ENCODE assay signal across 8 cellular contexts in the genomic region with DNA sequence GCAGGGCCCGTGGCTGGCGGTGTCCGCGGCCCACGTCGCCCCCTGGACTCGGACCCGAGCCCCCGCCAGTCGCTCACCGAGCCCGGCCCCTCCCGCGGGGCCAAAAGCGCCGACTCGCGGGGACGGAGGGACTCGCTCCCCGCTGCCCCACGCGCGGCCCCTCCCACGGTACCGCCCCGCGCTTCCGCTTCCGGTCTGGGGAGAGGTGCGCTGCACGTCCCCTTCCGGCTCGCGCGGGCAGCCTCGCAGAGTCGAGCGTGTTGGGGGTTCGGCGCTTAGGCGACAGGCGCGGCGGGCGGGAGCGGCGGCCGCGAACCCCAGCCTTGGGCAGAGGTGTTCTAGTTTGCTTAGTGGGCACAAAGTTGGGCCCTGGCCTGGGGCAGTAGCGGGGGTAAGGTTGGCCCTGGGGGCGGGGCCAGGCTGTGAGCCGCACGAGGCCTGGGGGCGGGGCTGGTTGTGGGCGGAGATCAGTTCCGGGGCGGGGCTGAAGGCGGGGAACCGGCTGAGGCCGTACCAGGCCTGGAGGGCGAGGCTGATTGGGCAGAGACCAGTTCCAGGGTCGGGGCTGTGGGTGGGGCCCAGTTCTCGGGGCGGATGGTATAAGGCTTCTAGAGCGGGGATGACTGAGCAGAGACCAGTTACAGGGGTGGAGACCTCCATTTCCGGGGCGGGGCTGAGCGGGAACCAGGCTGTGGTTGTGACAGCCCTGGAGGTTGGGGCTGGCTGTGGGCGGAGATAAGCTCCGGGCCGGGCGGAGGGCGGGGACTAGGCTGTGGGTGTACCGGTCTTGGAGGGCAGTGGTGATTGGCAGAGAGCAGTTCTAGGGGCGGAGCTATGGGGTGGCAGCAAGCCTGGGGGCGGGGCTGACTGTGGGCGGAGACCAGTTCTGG. TPM values are rescaled to one million over a fixed set of nuclear protein-coding genes. Genes with fewer than 3 reads are reported as not detected.
DNase-seq lines count a peak whose midpoint lies in the region; ATAC-seq and TF ChIP-seq lines count a peak whose summit lies in the region.

TSS of gene MBD3L1 (plus strand) at position 246 of the 890 bp plus-strand sequence. CDS start 10,302 bp downstream, outside the sequence.
TSS of gene ZNF558 (minus strand) at position 173 of the 890 bp plus-strand sequence. CDS start 9,645 bp downstream, outside the sequence.

- no peaks in the 10 kb centered on the region for H3F3A ChIP-seq in OCI-LY1 (ENCODE audit: insufficient read depth, low read length)

- H3K9me2 ChIP-seq in OCI-LY1 (ENCODE audit: low read depth, low read length), result no peaks in the 10 kb centered on the region

- H3K27me3 ChIP-seq in HUES48 (ENCODE audit: control insufficient read depth, insufficient read depth, low read length), result no peaks in the 10 kb centered on the region
- H3K27me3 ChIP-seq in OCI-LY1 (ENCODE audit: insufficient read depth, low read length), result no peaks in the 10 kb centered on the region

- H3K9me3 ChIP-seq in HUES48 (ENCODE audit: control insufficient read depth, insufficient read depth, low read length) (peaks cover 84% of the 10 kb centered on the region), OCI-LY1 (ENCODE audit: low read length) (no peaks in the 10 kb centered on the region)

- DNase-seq in CMK (ENCODE audit: low read depth) (peak; percentile 98), activated T-cell treated with anti-CD3 and anti-CD28 coated beads for 48 hours (ENCODE audit: low read depth) (peak; percentile 97), epithelial cell of prostate (ENCODE audit: low read depth, low spot score) (peak; percentile 91), mucosa of gallbladder (ENCODE audit: low spot score) (peak; percentile 98)
- peak; percentile 99 for DNase-seq in stimulated activated CD8-positive, alpha-beta memory T cell treated with anti-CD3 and anti-CD28 coated beads, Interleukin-4, amount 100 ng/mL, for 4 hours (ENCODE audit: low read depth in 2 of 2, low spot score in 1 of 2)

- H3K36me3 ChIP-seq in HUES48 (ENCODE audit: control insufficient read depth, insufficient read depth, low read length) (no peaks in the 10 kb centered on the region), OCI-LY1 (ENCODE audit: insufficient read depth, low read length) (peaks cover 4% of the 10 kb centered on the region; the same call in 1 of the 2 replicates)

- H3K4me3 ChIP-seq in HUES48 (ENCODE audit: low read depth, low read length), result peak within 1 kb of the TSS; percentile 52
- H3K4me3 ChIP-seq in OCI-LY1 (ENCODE audit: low read depth, low read length, poor library complexity, severe bottlenecking), result peak within 1 kb of the TSS; percentile 75

- H4K20me1 ChIP-seq in OCI-LY1 (ENCODE audit: insufficient read depth, low read length), result no peaks in the 10 kb centered on the region

- no peaks in the 10 kb centered on the region for H3K79me2 ChIP-seq in OCI-LY1 (ENCODE audit: insufficient read depth, low read length)

- peak; percentile 68 for ATAC-seq in GM21367 (IDR thresholded peaks at IDR 0.05; ENCODE audit: unreplicated experiment)

- no peak within 1 kb of the TSS for H2AFZ ChIP-seq in OCI-LY1 (ENCODE audit: low read length)

- peak within 1 kb of the TSS; percentile 83 for H3K4me2 ChIP-seq in OCI-LY1 (ENCODE audit: low read length)

- no peak for TF ChIP-seq CTCF in OCI-LY1 (IDR thresholded peaks at IDR 0.05; ENCODE audit: low read length)

- H3K9ac ChIP-seq in HUES48 (ENCODE audit: low read depth, low read length), result no peak within 1 kb of the TSS
- H3K9ac ChIP-seq in OCI-LY1 (ENCODE audit: low read length), result peak within 1 kb of the TSS; percentile 76

- no peak within 1 kb of the TSS for H3K27ac ChIP-seq in HUES48 (ENCODE audit: low read depth, low read length)
- peak within 1 kb of the TSS; percentile 49 for H3K27ac ChIP-seq in OCI-LY1 (ENCODE audit: low read depth, low read length, poor library complexity, severe bottlenecking)
- peak within 1 kb of the TSS; percentile 90 for H3K27ac ChIP-seq in epithelial cell of prostate

- H3K4me1 ChIP-seq in HUES48 (ENCODE audit: control insufficient read depth, insufficient read depth, low read length), result no peaks in the 10 kb centered on the region
- H3K4me1 ChIP-seq in OCI-LY1 (ENCODE audit: insufficient read depth, low read length, severe bottlenecking), result peaks cover 9% of the 10 kb centered on the region

RNA-seq across cellular contexts. Expression of gene MBD3L1, which starts in this region (rescaled TPM):
- total RNA-seq in mucosa of gallbladder, result not detected

RNA-seq across cellular contexts. Expression of gene ZNF558, which starts in this region (rescaled TPM):
- total RNA-seq in mucosa of gallbladder, result 27.9 TPM
